16 cellular contexts compared by ENCODE assay signal in genomic region chr1:1421907-1422464, GRCh38. TPM values are rescaled to one million over a fixed set of nuclear protein-coding genes. Genes with fewer than 3 reads are reported as not detected.
DNase-seq lines count a peak whose midpoint lies in the region; TF ChIP-seq lines count a peak whose summit lies in the region.
"Had no signal": no experiment of that assay in that cellular context is flagged by ENCODE, and none has a peak within 500 bp of the region (broad histone marks: within the 10 kb centered on the region; RNA-seq: fewer than 3 reads in every experiment).

No MANE protein-coding gene starts in this region.

- no peak overlapping the region for H3K4me3 Mint-ChIP-seq in progenitor cell of endocrine pancreas (ENCODE audit: low read depth)
- no peak overlapping the region for H3K4me3 Mint-ChIP-seq in activated CD4-positive, alpha-beta memory T cell treated with anti-CD3 and anti-CD28 coated beads, Interleukin-2, amount 10 ng/mL, durations not matched to agents 7 days and 5 days
- H3K4me3 Mint-ChIP-seq: T-helper 17 cell had no signal

- H3K9ac ChIP-seq in OCI-LY3 (ENCODE audit: low read length) = no peak overlapping the region

- CTCF ChIA-PET in GM10248 (lab: Yijun Ruan, JAX) = interaction anchor here (1.4 kb wide), 1 partner anchor 19 kb away, joined by 7 read pairs; no protein-coding TSS in a partner anchor
- CTCF ChIA-PET in activated CD4-positive, alpha-beta memory T cell treated with anti-CD3 and anti-CD28 coated beads, Interleukin-2, amount 10 ng/mL, durations not matched to agents 7 days and 5 days (lab: Charles Lee) = no interaction called here

- H2AFZ ChIP-seq in OCI-LY3 (ENCODE audit: low read depth, low read length) = peak overlapping the region; percentile 46; the same call in 1 of the 2 replicates

- no peaks in the 10 kb centered on the region for H3K27me3 ChIP-seq in OCI-LY3 (ENCODE audit: low read depth, low read length)

- no peaks in the 10 kb centered on the region for H3K36me3 ChIP-seq in OCI-LY3 (replicated peaks; ENCODE audit: low read depth, low read length)
- H3K36me3 ChIP-seq: neutrophil had no signal

- POLR2A ChIA-PET in GM10248 (lab: Yijun Ruan, JAX) = no interaction called here
- POLR2A ChIA-PET in activated CD4-positive, alpha-beta memory T cell treated with anti-CD3 and anti-CD28 coated beads, Interleukin-2, amount 10 ng/mL, durations not matched to agents 7 days and 5 days (lab: Charles Lee) = no interaction called here

- DNase-seq in GM10248 (ENCODE audit: extremely low spot score) (peak; percentile 13), epidermal melanocyte (ENCODE audit: insufficient read length, low spot score) (peak; percentile 12), progenitor cell of endocrine pancreas (ENCODE audit: low spot score, unreplicated experiment) (no peak), NCI-H446 (lab: John Stamatoyannopoulos, UW) (no peak), cerebellar nuclear complex (lab: John Stamatoyannopoulos, UW) (no peak)
- DNase-seq in activated CD4-positive, alpha-beta memory T cell treated with anti-CD3 and anti-CD28 coated beads, Interleukin-2, amount 10 ng/mL, durations not matched to agents 7 days and 5 days = no peak
- no peak for DNase-seq in stimulated activated CD4-positive, alpha-beta T cell treated with anti-CD3 and anti-CD28 coated beads, Interleukin-2, amount 100 ng/mL, for 48 hours
- DNase-seq: activated CD4-positive, CD25-positive, alpha-beta regulatory T cell treated with anti-CD3 and anti-CD28 coated beads, Interleukin-2, amount 50 U/mL, for 72 hours; activated naive CD4-positive, alpha-beta T cell treated with anti-CD3 and anti-CD28 coated beads, Interleukin-2, amount 50 U/mL, for 16 hours; effector CD8-positive, alpha-beta T cell; stimulated activated naive CD4-positive, alpha-beta T cell treated with Interleukin-2 at 50 U/mL for 16 hours; T-helper 17 cell had no signal

- H3K27me3 Mint-ChIP-seq in progenitor cell of endocrine pancreas = peaks cover 15% of the 10 kb centered on the region
- H3K27me3 Mint-ChIP-seq in activated CD4-positive, alpha-beta memory T cell treated with anti-CD3 and anti-CD28 coated beads, Interleukin-2, amount 10 ng/mL, durations not matched to agents 7 days and 5 days = peaks cover 20% of the 10 kb centered on the region

- no peaks in the 10 kb centered on the region for H3K9me3 ChIP-seq in OCI-LY3 (ENCODE audit: insufficient read depth, low read length)
- H3K9me3 ChIP-seq: neutrophil had no signal

- no peak overlapping the region for H3K27ac ChIP-seq in OCI-LY3 (ENCODE audit: low read length)
- H3K27ac ChIP-seq: neutrophil had no signal

- no peak overlapping the region for H3K4me3 ChIP-seq in OCI-LY3 (ENCODE audit: low read length)
- H3K4me3 ChIP-seq: lung had no signal

- peaks cover 28% of the 10 kb centered on the region for H3K4me1 ChIP-seq in OCI-LY3 (ENCODE audit: low read length)

- H3K4me2 ChIP-seq in OCI-LY3 (ENCODE audit: low read length) = no peak overlapping the region

- peaks cover 3% of the 10 kb centered on the region for H3K36me3 Mint-ChIP-seq in progenitor cell of endocrine pancreas (ENCODE audit: insufficient read depth)
- H3K36me3 Mint-ChIP-seq in activated CD4-positive, alpha-beta memory T cell treated with anti-CD3 and anti-CD28 coated beads, Interleukin-2, amount 10 ng/mL, durations not matched to agents 7 days and 5 days (ENCODE audit: low read depth) = no peaks in the 10 kb centered on the region

- no peaks in the 10 kb centered on the region for H4K20me1 ChIP-seq in OCI-LY3 (ENCODE audit: insufficient read depth, low read length)

- TF ChIP-seq CTCF in GM10248 (IDR thresholded peaks at IDR 0.05; ENCODE audit: control extremely low read depth, extremely low read depth, low read depth, missing control alignments) (no peak), OCI-LY3 (IDR thresholded peaks at IDR 0.05; ENCODE audit: low read depth, low read length) (no peak), progenitor cell of endocrine pancreas (IDR thresholded peaks at IDR 0.05; ENCODE audit: unreplicated experiment) (no peak)

- H3K79me2 ChIP-seq in OCI-LY3 (ENCODE audit: low read length) = no peaks in the 10 kb centered on the region

- H3K4me1 Mint-ChIP-seq in progenitor cell of endocrine pancreas (ENCODE audit: low read depth) = peaks cover 12% of the 10 kb centered on the region
- H3K4me1 Mint-ChIP-seq in activated CD4-positive, alpha-beta memory T cell treated with anti-CD3 and anti-CD28 coated beads, Interleukin-2, amount 10 ng/mL, durations not matched to agents 7 days and 5 days = peaks cover 24% of the 10 kb centered on the region

- peak overlapping the region; percentile 64 for H3K27ac Mint-ChIP-seq in progenitor cell of endocrine pancreas
- no peak overlapping the region for H3K27ac Mint-ChIP-seq in activated CD4-positive, alpha-beta memory T cell treated with anti-CD3 and anti-CD28 coated beads, Interleukin-2, amount 10 ng/mL, durations not matched to agents 7 days and 5 days
- H3K27ac Mint-ChIP-seq: T-helper 17 cell had no signal

- no peaks in the 10 kb centered on the region for H3K9me3 Mint-ChIP-seq in progenitor cell of endocrine pancreas (ENCODE audit: low read depth)
- H3K9me3 Mint-ChIP-seq in activated CD4-positive, alpha-beta memory T cell treated with anti-CD3 and anti-CD28 coated beads, Interleukin-2, amount 10 ng/mL, durations not matched to agents 7 days and 5 days = no peaks in the 10 kb centered on the region

RNA-seq across cellular contexts. Expression of gene ANKRD65, which starts 0.9 kb away (rescaled TPM):
- 15.1 and 18.1 TPM in 2 replicates for total RNA-seq in progenitor cell of endocrine pancreas
- not detected for total RNA-seq in activated CD4-positive, alpha-beta memory T cell treated with anti-CD3 and anti-CD28 coated beads, Interleukin-2, amount 10 ng/mL, durations not matched to agents 7 days and 5 days
- total RNA-seq: LHCN-M2, T-helper 17 cell had no signal

RNA-seq across cellular contexts. Expression of gene VWA1, which starts 13.5 kb away (rescaled TPM):
- total RNA-seq in progenitor cell of endocrine pancreas = 29.7 and 36.8 TPM in 2 replicates
- under 1 TPM; 0.33 to 0.45 TPM for total RNA-seq in activated CD4-positive, alpha-beta memory T cell treated with anti-CD3 and anti-CD28 coated beads, Interleukin-2, amount 10 ng/mL, durations not matched to agents 7 days and 5 days
- total RNA-seq: T-helper 17 cell had no signal

RNA-seq across cellular contexts. Expression of gene MRPL20, which starts 14.9 kb away (rescaled TPM):
- total RNA-seq in progenitor cell of endocrine pancreas = 104 and 109 TPM in 2 replicates
- 10 to 100 TPM; 82.8 to 87.3 TPM for total RNA-seq in activated CD4-positive, alpha-beta memory T cell treated with anti-CD3 and anti-CD28 coated beads, Interleukin-2, amount 10 ng/mL, durations not matched to agents 7 days and 5 days

RNA-seq across cellular contexts. Expression of gene CCNL2, which starts 22.9 kb away (rescaled TPM):
- 381 and 386 TPM in 2 replicates for total RNA-seq in progenitor cell of endocrine pancreas
- total RNA-seq in activated CD4-positive, alpha-beta memory T cell treated with anti-CD3 and anti-CD28 coated beads, Interleukin-2, amount 10 ng/mL, durations not matched to agents 7 days and 5 days = 100 to 1,000 TPM; 104 TPM

RNA-seq across cellular contexts. Expression of gene ATAD3C, which starts 27.5 kb away (rescaled TPM):
- 1.6 and 1.9 TPM in 2 replicates for total RNA-seq in progenitor cell of endocrine pancreas
- total RNA-seq in activated CD4-positive, alpha-beta memory T cell treated with anti-CD3 and anti-CD28 coated beads, Interleukin-2, amount 10 ng/mL, durations not matched to agents 7 days and 5 days = 1 to 10 TPM in 1 of 2 experiments, under 1 TPM in 1; 0.98 to 1.4 TPM
- total RNA-seq: LHCN-M2 had no signal

Comparison
In these comparisons a context has a peak if more than half of its experiments do, and no peak if none do; other contexts are left out.
1. DNase-seq: peak in GM10248 (single experiment) and epidermal melanocyte (single experiment); none in progenitor cell of endocrine pancreas (single experiment), NCI-H446 (0 of 2), activated CD4-positive, alpha-beta memory T cell treated with anti-CD3 and anti-CD28 coated beads, Interleukin-2, amount 10 ng/mL, durations not matched to agents 7 days and 5 days (single experiment), stimulated activated CD4-positive, alpha-beta T cell treated with anti-CD3 and anti-CD28 coated beads, Interleukin-2, amount 100 ng/mL, for 48 hours (0 of 2) and cerebellar nuclear complex (0 of 2).
2. RNA of gene ANKRD65, which starts 0.9 kb away (total RNA-seq): 15.1 to 18.1 TPM in progenitor cell of endocrine pancreas; not detected in activated CD4-positive, alpha-beta memory T cell treated with anti-CD3 and anti-CD28 coated beads, Interleukin-2, amount 10 ng/mL, durations not matched to agents 7 days and 5 days; every median in the first group is over 10 times any median in the second.
3. RNA of gene VWA1, which starts 13.5 kb away (total RNA-seq): 29.7 to 36.8 TPM in progenitor cell of endocrine pancreas; 0.33 to 0.45 TPM in activated CD4-positive, alpha-beta memory T cell treated with anti-CD3 and anti-CD28 coated beads, Interleukin-2, amount 10 ng/mL, durations not matched to agents 7 days and 5 days; every median in the first group is over 10 times any median in the second.